ENCODE assay signal across 9 cellular contexts in the genomic region with DNA sequence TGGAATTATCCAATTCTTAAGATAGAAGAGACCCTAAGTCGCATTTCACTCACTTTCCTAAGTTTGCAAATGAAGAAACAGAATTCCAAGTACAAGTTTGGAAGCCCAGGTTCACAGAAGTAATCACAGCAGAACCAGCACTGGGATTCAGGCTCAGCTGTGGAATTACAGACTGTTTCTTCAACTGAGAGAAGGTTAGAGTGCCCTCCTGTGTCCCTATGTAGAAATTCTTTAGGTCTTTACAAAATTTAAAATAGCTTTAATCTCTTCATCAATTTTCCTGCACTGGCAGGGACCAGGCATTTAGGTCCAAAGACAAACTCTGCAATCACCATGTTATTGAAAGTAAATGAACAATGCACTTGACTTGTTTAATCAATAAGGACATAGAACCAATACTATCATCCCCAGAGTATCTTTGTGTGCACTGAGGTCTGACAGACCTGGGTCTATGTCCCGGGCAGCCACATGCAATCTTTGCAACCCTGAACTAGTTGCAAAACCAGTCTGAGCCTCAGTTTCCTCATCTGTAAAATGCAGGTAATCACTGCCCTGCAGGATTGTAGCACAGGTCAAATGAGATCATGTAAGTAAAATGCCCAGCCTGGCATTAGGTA. TPM values are rescaled to one million over a fixed set of nuclear protein-coding genes. Genes with fewer than 3 reads are reported as not detected.
A peak's percentile ranks its signal among the peaks of the same experiment; 100 is the strongest.
DNase-seq lines count a peak whose midpoint lies in the region; ATAC-seq and TF ChIP-seq lines count a peak whose summit lies in the region.
"Had no signal": no experiment of that assay in that cellular context is flagged by ENCODE, and none has a peak within 500 bp of the region (broad histone marks: within the 10 kb centered on the region; RNA-seq: fewer than 3 reads in every experiment).

No MANE protein-coding gene starts in this region.

- H3K79me1 ChIP-seq in IMR-90 (ENCODE audit: low read depth in 1 of 2, low read length in 2 of 2) = no peaks in the 10 kb centered on the region

- intact Hi-C loops in IMR-90 (cut with micrococcal nuclease) = loop anchor here (1.0 to 10.0 kb wide), 3 partner anchors 22 to 357 kb away; no protein-coding TSS in a partner anchor

- H3K4me1 ChIP-seq in IMR-90 (ENCODE audit: control insufficient read depth, insufficient read depth, low read length) (peaks cover 3% of the 10 kb centered on the region; the same call in 1 of the 2 replicates), thoracic aorta (ENCODE audit: control insufficient read depth in 1 of 2, low read depth in 2 of 2) (no peaks in the 10 kb centered on the region)

- POLR2A ChIA-PET in IMR-90 (lab: Charles Lee; ENCODE audit: unreplicated experiment) = no interaction called here

- H3K56ac ChIP-seq in IMR-90 (ENCODE audit: extremely low read depth, insufficient read depth, low read length) = no peak overlapping the region

- no peak overlapping the region for H3K9ac ChIP-seq in IMR-90 (ENCODE audit: low read depth, low read length)

- no peak overlapping the region for H4K91ac ChIP-seq in IMR-90 (ENCODE audit: insufficient read depth, low read depth, low read length)

- H3K27me3 ChIP-seq in IMR-90 (ENCODE audit: control insufficient read depth, insufficient read depth, low read length) = no peaks in the 10 kb centered on the region
- H3K27me3 ChIP-seq in thoracic aorta (replicated peaks; ENCODE audit: insufficient read depth) = no peaks in the 10 kb centered on the region
- H3K27me3 ChIP-seq: SJSA1 had no signal

- in situ Hi-C loops in IMR-90 (cut with MboI; ENCODE audit: low sequenced_read_pairs) = loop anchor here (5.0 kb wide), 1 partner anchor 114 kb away; no protein-coding TSS in a partner anchor

- H2BK120ac ChIP-seq in IMR-90 (ENCODE audit: low read depth, low read length) = no peak overlapping the region

- peak; percentile 64 for ATAC-seq in IMR-90 (ENCODE audit: low read depth)
- no peak for ATAC-seq in thoracic aorta (ENCODE audit: insufficient number of reproducible peaks, low FRiP score, low read depth)
- ATAC-seq in GM18505 (IDR thresholded peaks at IDR 0.05; ENCODE audit: unreplicated experiment) = no peak

- H3K4me3 ChIP-seq in IMR-90 (ENCODE audit: insufficient read depth, low read depth, low read length) (no peak overlapping the region), thoracic aorta (no peak overlapping the region)
- H3K4me3 ChIP-seq: SJSA1 had no signal

- WGBS in IMR-90 (ENCODE audit: extremely low coverage in 2 of 2, insufficient read length in 1 of 2), 2 experiments = no CpG with 5 or more reads among the region's 2 CpGs

- no peak overlapping the region for H3K27ac ChIP-seq in IMR-90 (ENCODE audit: insufficient read depth, low read length)
- H3K27ac ChIP-seq in thoracic aorta = no peak overlapping the region
- H3K27ac ChIP-seq: SJSA1 had no signal

- H3K23ac ChIP-seq in IMR-90 (ENCODE audit: low read depth, low read length) = no peak overlapping the region

- no peak overlapping the region for H2AK5ac ChIP-seq in IMR-90 (ENCODE audit: low read depth, low read length)

- H3K18ac ChIP-seq in IMR-90 (ENCODE audit: low read depth, low read length) = no peak overlapping the region

- TF ChIP-seq CTCF in IMR-90 (conservative IDR thresholded peaks at IDR 0.05; ENCODE audit: low read depth, low read length) (peak; percentile 67), thoracic aorta (IDR thresholded peaks at IDR 0.05) (peak; percentile 31)

- H2BK5ac ChIP-seq in IMR-90 (ENCODE audit: low read depth, low read length, poor library complexity, severe bottlenecking) = no peak overlapping the region

- no peak overlapping the region for H4K8ac ChIP-seq in IMR-90 (ENCODE audit: low read depth in 2 of 2, low read length in 2 of 2)

- TF ChIP-seq RAD21 in IMR-90 (IDR thresholded peaks at IDR 0.05; ENCODE audit: low read length) = peak; percentile 77

- H4K20me1 ChIP-seq in IMR-90 (ENCODE audit: insufficient read depth, low read length) = no peaks in the 10 kb centered on the region

- no peak overlapping the region for H2AK9ac ChIP-seq in IMR-90 (replicated peaks; ENCODE audit: low read depth, low read length, poor library complexity)

- no peak for TF ChIP-seq POLR2A in IMR-90 (IDR thresholded peaks at IDR 0.05; ENCODE audit: low read depth, low read length)
- no peak for TF ChIP-seq POLR2A in GM18505 (IDR thresholded peaks at IDR 0.05; ENCODE audit: borderline replicate concordance, extremely low read depth, insufficient read depth, insufficient read length)

- H3K4ac ChIP-seq in IMR-90 (ENCODE audit: low read depth, low read length) = no peak overlapping the region

- BruUV-seq in IMR-90 (replicated peaks; lab: Mats Ljungman, UMichigan) = no TSS peak

- no peak overlapping the region for H2BK15ac ChIP-seq in IMR-90 (ENCODE audit: low read depth, low read length)

- no peak overlapping the region for H4K5ac ChIP-seq in IMR-90 (ENCODE audit: low read depth, low read length)

- H3K14ac ChIP-seq in IMR-90 (replicated peaks; ENCODE audit: low read depth, low read length) = no peak overlapping the region

- no peak overlapping the region for H2BK20ac ChIP-seq in IMR-90 (ENCODE audit: low read depth, low read length)

- CTCF ChIA-PET in IMR-90 (lab: Yijun Ruan, JAX) = interaction anchor here (1.0 to 2.7 kb wide), 11 partner anchors 10 to 150 kb away, joined by 3 to 29 read pairs (median 4); partner anchors contain the start of gene CD96

- 0 out of 2 replicates have a peak, but pooled peaks cover 7% of the 10 kb centered on the region for H3K9me1 ChIP-seq in IMR-90 (ENCODE audit: insufficient read depth, low read length)

- dilution Hi-C loops in IMR-90 (cut with HindIII; ENCODE audit: low sequenced_read_pairs, unreplicated experiment) = no loop called here

- no peak overlapping the region for H2AFZ ChIP-seq in IMR-90 (replicated peaks; ENCODE audit: low read length, poor library complexity)

- H3K9me3 ChIP-seq in IMR-90 (ENCODE audit: control insufficient read depth, insufficient read depth, low read length) (no peaks in the 10 kb centered on the region), thoracic aorta (no peaks in the 10 kb centered on the region)
- H3K9me3 ChIP-seq: SJSA1 had no signal

- DNase-seq in EH (ENCODE audit: low read depth) = peak; percentile 71
- DNase-seq in IMR-90 = peak; percentile 76
- DNase-seq in SKM-1 treated with dmso at 0.1 percent for 144 hours (lab: John Stamatoyannopoulos, UW; ENCODE audit: unreplicated experiment) = peak; percentile 24
- DNase-seq in globus pallidus (ENCODE audit: low spot score) = peak; percentile 37
- DNase-seq in thoracic aorta (ENCODE audit: low spot score) = no peak
- DNase-seq in stimulated activated CD4-positive, alpha-beta T cell treated with anti-CD3 and anti-CD28 coated beads, Interleukin-2, amount 100 ng/mL, for 24 hours = no peak
- no peak for DNase-seq in 8988T

- H3K36me3 ChIP-seq in IMR-90 (ENCODE audit: control insufficient read depth, insufficient read depth, low read length) (no peaks in the 10 kb centered on the region), thoracic aorta (no peaks in the 10 kb centered on the region)
- H3K36me3 ChIP-seq: SJSA1 had no signal

- H3K4me2 ChIP-seq in IMR-90 (ENCODE audit: low read depth, low read length) = no peak overlapping the region

TF ChIP-seq in IMR-90, 13 proteins besides CTCF, POLR2A, EP300 and RAD21:
- TF ChIP-seq MXI1 (IDR thresholded peaks at IDR 0.05; ENCODE audit: borderline replicate concordance, low read depth, low read length) = no peak
- no peak for TF ChIP-seq BHLHE40 (IDR thresholded peaks at IDR 0.05; ENCODE audit: low read depth, low read length)
- TF ChIP-seq SMC3 (IDR thresholded peaks at IDR 0.05; ENCODE audit: low read depth, low read length) = peak; percentile 82
- no peak for TF ChIP-seq CHD1 (IDR thresholded peaks at IDR 0.05; ENCODE audit: low read depth, low read length)
- no peak for TF ChIP-seq FOS (IDR thresholded peaks at IDR 0.05; ENCODE audit: low read depth, low read length)
TF ChIP-seq in IMR-90: peak in this region for 1.

RNA-seq across cellular contexts. Expression of gene PLCXD2, which starts 16.9 kb away (rescaled TPM):
- total RNA-seq in IMR-90 (2012; rRNA removed) = 2.2 and 2.5 TPM in 2 replicates
- 0.55 and 0.57 TPM in 2 replicates for polyA plus RNA-seq in IMR-90 (2012; rRNA removed)
- 0.20 and 0.37 TPM in 2 replicates for polyA plus RNA-seq in IMR-90 (2012; cell fraction: cytosol; rRNA removed)
- 0.74 and 1.9 TPM in 2 replicates for polyA plus RNA-seq in IMR-90 (2012; cell fraction: nucleus; rRNA removed; ENCODE audit: low replicate concordance)
- total RNA-seq in thoracic aorta = under 1 TPM; 0.54 to 0.78 TPM

Comparison
In these comparisons a context has a peak if more than half of its experiments do, and no peak if none do; other contexts are left out.
1. DNase-seq: peak in EH (single experiment), IMR-90 (single experiment), SKM-1 treated with dmso at 0.1 percent for 144 hours (single experiment) and globus pallidus (single experiment); none in thoracic aorta (single experiment), stimulated activated CD4-positive, alpha-beta T cell treated with anti-CD3 and anti-CD28 coated beads, Interleukin-2, amount 100 ng/mL, for 24 hours (0 of 2) and 8988T (single experiment).